32 cellular contexts compared by ENCODE assay signal in genomic region chr17:45997166-45997565, GRCh38. TPM values are rescaled to one million over a fixed set of nuclear protein-coding genes. Genes with fewer than 3 reads are reported as not detected.
"Had no signal": no experiment of that assay in that cellular context is flagged by ENCODE, and none has a peak within 500 bp of the region (broad histone marks: within the 10 kb centered on the region; RNA-seq: fewer than 3 reads in every experiment).

No MANE protein-coding gene starts in this region.

- H3K27ac ChIP-seq: body of pancreas, brain microvascular endothelial cell, breast epithelium, VCaP had no signal

- ATAC-seq: activated CD8-positive, alpha-beta memory T cell treated with anti-CD3 and anti-CD28 coated beads, Interleukin-2, amount 10 ng/mL, durations not matched to agents 7 days and 5 days; activated CD8-positive, alpha-beta T cell treated with anti-CD3 and anti-CD28 coated beads, Interleukin-2, amount 10 ng/mL, durations not matched to agents 7 days and 5 days; activated naive CD8-positive, alpha-beta T cell treated with anti-CD3 and anti-CD28 coated beads, Interleukin-2, amount 50 U/mL, for 24 hours; body of pancreas had no signal

- H3K4me3 ChIP-seq: body of pancreas, breast epithelium had no signal

- H3K4me1 ChIP-seq: body of pancreas, breast epithelium had no signal

- H3K9me3 ChIP-seq: body of pancreas, breast epithelium had no signal

- H3K27me3 ChIP-seq: body of pancreas, brain microvascular endothelial cell, breast epithelium had no signal

- DNase-seq: activated B cell treated with CpG ODN at 0.5 μM for 24 hours; activated CD4-positive, alpha-beta memory T cell treated with anti-CD3 and anti-CD28 coated beads, Interleukin-2, amount 10 ng/mL, durations not matched to agents 7 days and 5 days; activated CD4-positive, alpha-beta T cell treated with anti-CD3 and anti-CD28 coated beads for 4 hours; activated CD4-positive, alpha-beta T cell treated with anti-CD3 and anti-CD28 coated beads, Interleukin-2, amount 10 ng/mL, durations not matched to agents 24 days and 14 days; activated CD4-positive, alpha-beta T cell treated with anti-CD3 and anti-CD28 coated beads, Interleukin-2, amount 50 U/mL, for 48 hours; activated CD4-positive, CD25-positive, alpha-beta regulatory T cell treated with anti-CD3 and anti-CD28 coated beads, Interleukin-2, amount 50 U/mL, for 72 hours; activated CD8-positive, alpha-beta memory T cell treated with anti-CD3 and anti-CD28 coated beads for 24 hours; activated CD8-positive, alpha-beta memory T cell treated with anti-CD3 and anti-CD28 coated beads, Interleukin-2, amount 10 ng/mL, durations not matched to agents 7 days and 5 days; activated CD8-positive, alpha-beta memory T cell treated with anti-CD3 and anti-CD28 coated beads, Interleukin-2, amount 50 U/mL, for 48 hours; activated CD8-positive, alpha-beta T cell treated with anti-CD3 and anti-CD28 coated beads, Interleukin-2, amount 10 ng/mL, durations not matched to agents 7 days and 5 days; activated effector memory CD4-positive, alpha-beta T cell treated with Interleukin-2 at 50 U/mL for 16 hours; activated gamma-delta T cell; activated naive CD4-positive, alpha-beta T cell treated with anti-CD3 and anti-CD28 coated beads, Interleukin-2, amount 10 ng/mL, durations not matched to agents 7 days and 5 days; activated naive CD4-positive, alpha-beta T cell treated with Interleukin-2 at 50 U/mL for 16 hours; activated naive CD8-positive, alpha-beta T cell treated with anti-CD3 and anti-CD28 coated beads, Interleukin-2, amount 10 ng/mL, durations not matched to agents 7 days and 5 days; activated naive CD8-positive, alpha-beta T cell treated with anti-CD3 and anti-CD28 coated beads, Interleukin-2, amount 50 U/mL, for 24 hours; activated T-cell treated with anti-CD3 and anti-CD28 coated beads, Interleukin-2, amount 50 U/mL, for 24 hours; activated T-cell treated with anti-CD3 and anti-CD28 coated beads, Interleukin-2, amount 50 U/mL, for 48 hours; amygdala; body of pancreas; central memory CD4-positive, alpha-beta T cell; SW 1271; T-helper 1 cell had no signal

- H3K36me3 ChIP-seq: brain microvascular endothelial cell, breast epithelium had no signal

RNA-seq across cellular contexts. Expression of gene STH, which starts 1.9 kb away (rescaled TPM):
- total RNA-seq: activated B cell treated with CpG ODN at 0.5 μM for 24 hours; activated CD4-positive, alpha-beta memory T cell treated with anti-CD3 and anti-CD28 coated beads, Interleukin-2, amount 10 ng/mL, durations not matched to agents 7 days and 5 days; activated CD4-positive, alpha-beta T cell treated with anti-CD3 and anti-CD28 coated beads, Interleukin-2, amount 10 ng/mL, durations not matched to agents 24 days and 14 days; activated CD8-positive, alpha-beta memory T cell treated with anti-CD3 and anti-CD28 coated beads, Interleukin-2, amount 10 ng/mL, durations not matched to agents 7 days and 5 days; activated CD8-positive, alpha-beta T cell treated with anti-CD3 and anti-CD28 coated beads, Interleukin-2, amount 10 ng/mL, durations not matched to agents 7 days and 5 days; activated naive CD8-positive, alpha-beta T cell treated with anti-CD3 and anti-CD28 coated beads, Interleukin-2, amount 10 ng/mL, durations not matched to agents 7 days and 5 days; activated T-helper 2 cell treated with anti-CD3 and anti-CD28 coated beads, Interferon-gamma antibody, Interleukin-2, Interleukin-4, amounts not matched to agents 10 μg/mL and 5 μg/mL and 100 μg/mL, durations not matched to agents 14 hours and 24 hours and 36 hours; aorta; astrocyte; body of pancreas; breast epithelium; cardiac septum; T-helper 2 cell treated with Interferon-gamma antibody and Interleukin-4, amounts not matched to agents 100 ng/mL and 5 ng/mL, for 36 hours had no signal
- polyA plus RNA-seq: adipose tissue, aorta had no signal
